ENCODE assay signal across 32 cellular contexts in the genomic region with DNA sequence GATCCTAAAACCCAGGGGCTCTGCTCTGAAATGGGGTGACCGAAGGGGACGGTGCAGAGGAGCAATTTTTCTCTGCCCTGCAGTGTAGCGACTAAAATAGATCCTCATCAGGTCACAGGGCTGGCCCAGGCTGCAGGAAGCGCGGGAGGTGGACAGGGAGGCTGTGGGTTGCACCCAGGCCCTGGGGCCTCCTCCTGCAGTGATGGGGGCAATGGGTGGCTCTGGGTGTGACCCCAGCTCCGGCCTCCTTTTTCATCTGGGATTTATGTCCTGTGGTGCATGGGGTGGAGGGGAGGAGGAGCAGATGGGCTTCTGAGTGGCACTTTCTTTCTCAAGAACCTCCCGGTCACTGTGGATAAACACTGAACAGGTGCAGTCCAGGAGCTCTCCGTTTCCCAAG.
"Had no signal": no experiment of that assay in that cellular context is flagged by ENCODE, and none has a peak within 500 bp of the region (broad histone marks: within the 10 kb centered on the region; RNA-seq: fewer than 3 reads in every experiment).

No MANE protein-coding gene starts in this region.

- H3K9me3 Mint-ChIP-seq: activated CD4-positive, alpha-beta memory T cell treated with anti-CD3 and anti-CD28 coated beads for 36 hours; activated CD4-positive, alpha-beta T cell treated with anti-CD3 and anti-CD28 coated beads, Interleukin-2, amount 10 ng/mL, durations not matched to agents 24 days and 14 days; activated naive CD4-positive, alpha-beta T cell treated with anti-CD3 and anti-CD28 coated beads, Interleukin-2, amount 10 ng/mL, durations not matched to agents 7 days and 5 days; activated naive CD4-positive, alpha-beta T cell treated with anti-CD3 and anti-CD28 coated beads, Interleukin-2, amount 50 U/mL, for 72 hours; activated naive CD8-positive, alpha-beta T cell treated with anti-CD3 and anti-CD28 coated beads, Interleukin-2, amount 10 ng/mL, durations not matched to agents 7 days and 5 days; activated T-helper 1 cell treated with anti-CD3 and anti-CD28 coated beads, Interleukin-12 subunit alpha, Interleukin-12 subunit beta, Interleukin-2, Interleukin-4 antibody, amounts not matched to agents 30 ng/mL and 10 ng/mL and 1 ng/mL, durations not matched to agents 14 hours and 24 hours and 36 hours; activated T-helper 2 cell treated with anti-CD3 and anti-CD28 coated beads, Interferon-gamma antibody, Interleukin-2, Interleukin-4, amounts not matched to agents 10 μg/mL and 5 μg/mL and 100 μg/mL, durations not matched to agents 14 hours and 24 hours and 36 hours; central memory CD8-positive, alpha-beta T cell; dendritic cell treated with granulocyte-macrophage colony-stimulating factor and Interleukin-4, amounts not matched to agents 40 ng/mL and 50 ng/mL, for 4 days; endodermal cell; T-helper 2 cell treated with Interferon-gamma antibody and Interleukin-4, amounts not matched to agents 5 μg/mL and 100 μg/mL, for 36 hours had no signal

- H3K36me3 ChIP-seq: ascending aorta, breast epithelium, cardiac muscle cell had no signal

- H3K4me1 ChIP-seq: ascending aorta, breast epithelium had no signal

- H3K27ac ChIP-seq: ascending aorta, breast epithelium, cardiac muscle cell, coronary artery, dorsolateral prefrontal cortex had no signal

- H3K4me1 Mint-ChIP-seq: activated CD4-positive, alpha-beta T cell treated with anti-CD3 and anti-CD28 coated beads for 36 hours; activated CD8-positive, alpha-beta memory T cell treated with anti-CD3 and anti-CD28 coated beads, Interleukin-2, amount 10 ng/mL, durations not matched to agents 7 days and 5 days; activated naive CD4-positive, alpha-beta T cell treated with anti-CD3 and anti-CD28 coated beads, Interleukin-2, amount 10 ng/mL, durations not matched to agents 7 days and 5 days; activated naive CD8-positive, alpha-beta T cell treated with anti-CD3 and anti-CD28 coated beads, Interleukin-2, amount 10 ng/mL, durations not matched to agents 7 days and 5 days; central memory CD8-positive, alpha-beta T cell had no signal

- DNase-seq: activated CD4-positive, alpha-beta memory T cell treated with anti-CD3 and anti-CD28 coated beads for 36 hours; activated CD4-positive, alpha-beta T cell treated with anti-CD3 and anti-CD28 coated beads for 36 hours; activated CD4-positive, alpha-beta T cell treated with anti-CD3 and anti-CD28 coated beads, Interleukin-2, amount 10 ng/mL, durations not matched to agents 24 days and 14 days; activated CD4-positive, CD25-positive, alpha-beta regulatory T cell; activated CD4-positive, CD25-positive, alpha-beta regulatory T cell treated with anti-CD3 and anti-CD28 coated beads, Interleukin-2, amount 50 U/mL, for 72 hours; activated CD8-positive, alpha-beta memory T cell treated with anti-CD3 and anti-CD28 coated beads, Interleukin-2, amount 10 ng/mL, durations not matched to agents 7 days and 5 days; activated CD8-positive, alpha-beta memory T cell treated with anti-CD3 and anti-CD28 coated beads, Interleukin-2, amount 50 U/mL, for 4 hours; activated CD8-positive, alpha-beta T cell treated with anti-CD3 and anti-CD28 coated beads, Interleukin-2, amount 10 ng/mL, durations not matched to agents 7 days and 5 days; activated effector memory CD4-positive, alpha-beta T cell treated with anti-CD3 and anti-CD28 coated beads, Interleukin-2, amount 50 U/mL, for 16 hours; activated naive CD4-positive, alpha-beta T cell; activated naive CD4-positive, alpha-beta T cell treated with anti-CD3 and anti-CD28 coated beads, Interleukin-2, amount 10 ng/mL, durations not matched to agents 7 days and 5 days; activated naive CD8-positive, alpha-beta T cell treated with anti-CD3 and anti-CD28 coated beads, Interleukin-2, amount 10 ng/mL, durations not matched to agents 7 days and 5 days; activated T-cell treated with anti-CD3 and anti-CD28 coated beads, Interleukin-2, amount 50 U/mL, for 1 hour; activated T-cell treated with anti-CD3 and anti-CD28 coated beads, Interleukin-2, amount 50 U/mL, for 48 hours; dorsolateral prefrontal cortex; effector memory CD4-positive, alpha-beta T cell; endodermal cell; foreskin fibroblast; head of caudate nucleus; T-helper 17 cell; T1000 had no signal

- H3K4me3 ChIP-seq: ascending aorta, breast epithelium, cardiac muscle cell, coronary artery, dorsolateral prefrontal cortex had no signal

- H3K27me3 ChIP-seq: ascending aorta, breast epithelium, cardiac muscle cell had no signal

- H3K27me3 Mint-ChIP-seq: activated CD4-positive, alpha-beta memory T cell treated with anti-CD3 and anti-CD28 coated beads for 36 hours; brain had no signal

- H3K36me3 Mint-ChIP-seq: activated CD4-positive, alpha-beta memory T cell treated with anti-CD3 and anti-CD28 coated beads for 36 hours; activated CD8-positive, alpha-beta memory T cell treated with anti-CD3 and anti-CD28 coated beads, Interleukin-2, amount 10 ng/mL, durations not matched to agents 7 days and 5 days; activated naive CD4-positive, alpha-beta T cell treated with anti-CD3 and anti-CD28 coated beads, Interleukin-2, amount 10 ng/mL, durations not matched to agents 7 days and 5 days; activated naive CD4-positive, alpha-beta T cell treated with anti-CD3 and anti-CD28 coated beads, Interleukin-2, amount 50 U/mL, for 72 hours; activated naive CD8-positive, alpha-beta T cell treated with anti-CD3 and anti-CD28 coated beads, Interleukin-2, amount 10 ng/mL, durations not matched to agents 7 days and 5 days; brain had no signal

- H3K9me3 ChIP-seq: ascending aorta, breast epithelium had no signal

- H3K27ac Mint-ChIP-seq: activated CD4-positive, alpha-beta memory T cell treated with anti-CD3 and anti-CD28 coated beads for 36 hours; activated CD4-positive, alpha-beta T cell treated with anti-CD3 and anti-CD28 coated beads for 36 hours; activated CD4-positive, alpha-beta T cell treated with anti-CD3 and anti-CD28 coated beads, Interleukin-2, amount 10 ng/mL, durations not matched to agents 24 days and 14 days; activated CD8-positive, alpha-beta memory T cell treated with anti-CD3 and anti-CD28 coated beads, Interleukin-2, amount 10 ng/mL, durations not matched to agents 7 days and 5 days; activated CD8-positive, alpha-beta T cell treated with anti-CD3 and anti-CD28 coated beads, Interleukin-2, amount 10 ng/mL, durations not matched to agents 7 days and 5 days; activated naive CD4-positive, alpha-beta T cell treated with anti-CD3 and anti-CD28 coated beads, Interleukin-2, amount 10 ng/mL, durations not matched to agents 7 days and 5 days; activated naive CD4-positive, alpha-beta T cell treated with anti-CD3 and anti-CD28 coated beads, Interleukin-2, amount 50 U/mL, for 72 hours; activated naive CD8-positive, alpha-beta T cell treated with anti-CD3 and anti-CD28 coated beads, Interleukin-2, amount 10 ng/mL, durations not matched to agents 7 days and 5 days; activated T-helper 1 cell treated with anti-CD3 and anti-CD28 coated beads, Interleukin-12 subunit alpha, Interleukin-12 subunit beta, Interleukin-2, Interleukin-4 antibody, amounts not matched to agents 30 ng/mL and 10 ng/mL and 1 ng/mL, durations not matched to agents 14 hours and 24 hours and 36 hours; activated T-helper 2 cell treated with anti-CD3 and anti-CD28 coated beads, Interferon-gamma antibody, Interleukin-2, Interleukin-4, amounts not matched to agents 10 μg/mL and 5 μg/mL and 100 μg/mL, durations not matched to agents 14 hours and 24 hours and 36 hours; dendritic cell treated with granulocyte-macrophage colony-stimulating factor and Interleukin-4, amounts not matched to agents 40 ng/mL and 50 ng/mL, for 4 days; endodermal cell; T-helper 17 cell; T-helper 2 cell treated with Interferon-gamma antibody and Interleukin-4, amounts not matched to agents 5 μg/mL and 100 μg/mL, for 36 hours had no signal

- H3K4me3 Mint-ChIP-seq: activated CD4-positive, alpha-beta memory T cell treated with anti-CD3 and anti-CD28 coated beads for 36 hours; activated CD4-positive, alpha-beta T cell treated with anti-CD3 and anti-CD28 coated beads for 36 hours; activated CD4-positive, alpha-beta T cell treated with anti-CD3 and anti-CD28 coated beads, Interleukin-2, amount 10 ng/mL, durations not matched to agents 24 days and 14 days; activated CD8-positive, alpha-beta memory T cell treated with anti-CD3 and anti-CD28 coated beads, Interleukin-2, amount 10 ng/mL, durations not matched to agents 7 days and 5 days; activated CD8-positive, alpha-beta T cell treated with anti-CD3 and anti-CD28 coated beads, Interleukin-2, amount 10 ng/mL, durations not matched to agents 7 days and 5 days; activated naive CD4-positive, alpha-beta T cell treated with anti-CD3 and anti-CD28 coated beads, Interleukin-2, amount 10 ng/mL, durations not matched to agents 7 days and 5 days; activated naive CD8-positive, alpha-beta T cell treated with anti-CD3 and anti-CD28 coated beads, Interleukin-2, amount 10 ng/mL, durations not matched to agents 7 days and 5 days; activated T-helper 1 cell treated with anti-CD3 and anti-CD28 coated beads, Interleukin-12 subunit alpha, Interleukin-12 subunit beta, Interleukin-2, Interleukin-4 antibody, amounts not matched to agents 30 ng/mL and 10 ng/mL and 1 ng/mL, durations not matched to agents 14 hours and 24 hours and 36 hours; brain; central memory CD8-positive, alpha-beta T cell; dendritic cell treated with granulocyte-macrophage colony-stimulating factor and Interleukin-4, amounts not matched to agents 40 ng/mL and 50 ng/mL, for 4 days; endodermal cell; T-helper 17 cell; T-helper 2 cell treated with Interferon-gamma antibody and Interleukin-4, amounts not matched to agents 5 μg/mL and 100 μg/mL, for 36 hours had no signal
